In genomic region chr21:41972511-41973205, GRCh38 we compare ENCODE assay signal across 13 cellular contexts.
"Had no signal": no experiment of that assay in that cellular context is flagged by ENCODE, and none has a peak within 500 bp of the region (broad histone marks: within the 10 kb centered on the region; RNA-seq: fewer than 3 reads in every experiment).

No MANE protein-coding gene starts in this region.

- H3K4me3 Mint-ChIP-seq: activated naive CD8-positive, alpha-beta T cell; brain; central memory CD8-positive, alpha-beta T cell; neural progenitor cell; stimulated activated effector memory CD8-positive, alpha-beta T cell treated with anti-CD3 and anti-CD28 coated beads, Interleukin-12 subunit alpha, Interleukin-12 subunit beta, amount 100 ng/mL, for 72 hours had no signal

- H3K4me1 ChIP-seq: pancreas, thyroid gland had no signal

- H3K27me3 ChIP-seq: neural progenitor cell, pancreas, thyroid gland had no signal

- H3K9me3 Mint-ChIP-seq: central memory CD8-positive, alpha-beta T cell; stimulated activated effector memory CD8-positive, alpha-beta T cell treated with anti-CD3 and anti-CD28 coated beads, Interleukin-12 subunit alpha, Interleukin-12 subunit beta, amount 100 ng/mL, for 72 hours had no signal

- H3K27me3 Mint-ChIP-seq: activated naive CD8-positive, alpha-beta T cell; brain; central memory CD8-positive, alpha-beta T cell had no signal

- H3K4me3 ChIP-seq: neural progenitor cell, pancreas, thyroid gland had no signal

- H3K36me3 Mint-ChIP-seq: activated naive CD8-positive, alpha-beta T cell; brain; neural progenitor cell; stimulated activated effector memory CD8-positive, alpha-beta T cell treated with anti-CD3 and anti-CD28 coated beads, Interleukin-12 subunit alpha, Interleukin-12 subunit beta, amount 100 ng/mL, for 72 hours had no signal

- DNase-seq: activated gamma-delta T cell treated with Interleukin-2 at 50 U/mL for 16 hours; cortex of kidney; effector CD4-positive, alpha-beta T cell; foreskin fibroblast; hypothalamus; SHP77 treated with DMSO at 0.1 percent for 48 hours; thyroid gland had no signal

- H3K27ac ChIP-seq: neural progenitor cell, pancreas, thyroid gland had no signal

- H3K9me3 ChIP-seq: pancreas, thyroid gland had no signal

- H3K36me3 ChIP-seq: neural progenitor cell, pancreas, thyroid gland had no signal

- H3K27ac Mint-ChIP-seq: activated naive CD8-positive, alpha-beta T cell; brain; neural progenitor cell; stimulated activated effector memory CD8-positive, alpha-beta T cell treated with anti-CD3 and anti-CD28 coated beads, Interleukin-12 subunit alpha, Interleukin-12 subunit beta, amount 100 ng/mL, for 72 hours had no signal

- ATAC-seq: pancreas; stimulated activated effector memory CD8-positive, alpha-beta T cell treated with anti-CD3 and anti-CD28 coated beads, Interleukin-12 subunit alpha, Interleukin-12 subunit beta, amount 100 ng/mL, for 72 hours had no signal
